In genomic region chr7:50658696-50659095, GRCh38 we compare ENCODE assay signal across 25 cellular contexts.
DNase-seq lines count a peak whose midpoint lies in the region; ATAC-seq and TF ChIP-seq lines count a peak whose summit lies in the region.
"Had no signal": no experiment of that assay in that cellular context is flagged by ENCODE, and none has a peak within 500 bp of the region (broad histone marks: within the 10 kb centered on the region; RNA-seq: fewer than 3 reads in every experiment).

No MANE protein-coding gene starts in this region.

- H3K36me3 ChIP-seq in right atrium auricular region: peaks cover 3% of the 10 kb centered on the region
- H3K36me3 ChIP-seq in heart right ventricle: peaks cover 0 to 37% (median 0%) of the 10 kb centered on the region in 9 donors
- H3K36me3 ChIP-seq in esophagus muscularis mucosa: peaks cover 0 to 23% (median 12%) of the 10 kb centered on the region in 4 donors
- peaks cover 9 to 13% of the 10 kb centered on the region in 2 experiments for H3K36me3 ChIP-seq in trophoblast cell (ENCODE audit: control insufficient read depth in 1 of 2, insufficient read depth in 2 of 2, low read length in 2 of 2)
- H3K36me3 ChIP-seq in vagina: peaks cover 0 to 5% of the 10 kb centered on the region in 2 donors
- H3K36me3 ChIP-seq: BE2C, colonic mucosa had no signal

- H4K91ac ChIP-seq in trophoblast cell (ENCODE audit: low read depth, low read length): no peak overlapping the region

- no peaks in the 10 kb centered on the region for H3K79me2 ChIP-seq in trophoblast cell (ENCODE audit: control insufficient read depth, insufficient read depth, low read length, poor library complexity)

- peaks cover 42% of the 10 kb centered on the region for H3K4me1 Mint-ChIP-seq in activated CD4-positive, alpha-beta T cell treated with anti-CD3 and anti-CD28 coated beads for 36 hours
- peaks cover 45% of the 10 kb centered on the region for H3K4me1 Mint-ChIP-seq in stimulated activated effector memory CD8-positive, alpha-beta T cell treated with anti-CD3 and anti-CD28 coated beads, Interleukin-12 subunit alpha, Interleukin-12 subunit beta, amount 100 ng/mL, for 72 hours

- no peak overlapping the region for H2BK5ac ChIP-seq in trophoblast cell (ENCODE audit: low read depth, low read length, poor library complexity)

- H3K27ac ChIP-seq in right atrium auricular region (peak overlapping the region; percentile 86 to 91), heart right ventricle (peak overlapping the region in 2 of 10 donors; percentile 74 to 84), esophagus muscularis mucosa (replicated peaks in 1 of 4) (peak overlapping the region; percentile 80 to 86 (median 82)), trophoblast cell (ENCODE audit: low read depth, low read length) (no peak overlapping the region), vagina (peak overlapping the region; percentile 64)
- H3K27ac ChIP-seq: PC-9 had no signal

- TF ChIP-seq CTCF in right atrium auricular region (IDR thresholded peaks at IDR 0.05): no peak
- TF ChIP-seq CTCF in heart right ventricle (IDR thresholded peaks at IDR 0.05): no peak
- no peak for TF ChIP-seq CTCF in esophagus muscularis mucosa (IDR thresholded peaks at IDR 0.05)
- TF ChIP-seq CTCF in vagina (IDR thresholded peaks at IDR 0.05): no peak

- no peak overlapping the region for H3K27ac Mint-ChIP-seq in activated CD4-positive, alpha-beta T cell treated with anti-CD3 and anti-CD28 coated beads for 36 hours
- no peak overlapping the region for H3K27ac Mint-ChIP-seq in stimulated activated effector memory CD8-positive, alpha-beta T cell treated with anti-CD3 and anti-CD28 coated beads, Interleukin-12 subunit alpha, Interleukin-12 subunit beta, amount 100 ng/mL, for 72 hours
- H3K27ac Mint-ChIP-seq: activated CD8-positive, alpha-beta T cell treated with anti-CD3 and anti-CD28 coated beads for 36 hours; nephron progenitor cell; stimulated activated naive CD8-positive, alpha-beta T cell treated with anti-CD3 and anti-CD28 coated beads, Interleukin-15, Interleukin-2, amounts not matched to agents 100 ng/mL and 50 ng/mL, for 24 hours had no signal

- H3K14ac ChIP-seq in trophoblast cell (ENCODE audit: low read length): no peak overlapping the region

- no peak overlapping the region for H3K23ac ChIP-seq in trophoblast cell (ENCODE audit: low read length)

- POLR2A ChIA-PET in activated CD4-positive, alpha-beta T cell treated with anti-CD3 and anti-CD28 coated beads for 36 hours (lab: Charles Lee): no interaction called here

- no peaks in the 10 kb centered on the region for H3K27me3 Mint-ChIP-seq in activated CD4-positive, alpha-beta T cell treated with anti-CD3 and anti-CD28 coated beads for 36 hours
- H3K27me3 Mint-ChIP-seq: activated CD8-positive, alpha-beta T cell treated with anti-CD3 and anti-CD28 coated beads for 36 hours; activated naive CD8-positive, alpha-beta T cell; stimulated activated naive CD8-positive, alpha-beta T cell treated with anti-CD3 and anti-CD28 coated beads, Interleukin-15, Interleukin-2, amounts not matched to agents 100 ng/mL and 50 ng/mL, for 24 hours had no signal

- H2AFZ ChIP-seq in trophoblast cell (ENCODE audit: insufficient read depth, low read length, poor library complexity): no peak overlapping the region
- H2AFZ ChIP-seq: PC-9 had no signal

- H3K9me3 Mint-ChIP-seq in activated CD4-positive, alpha-beta T cell treated with anti-CD3 and anti-CD28 coated beads for 36 hours (ENCODE audit: low read depth): no peaks in the 10 kb centered on the region
- H3K9me3 Mint-ChIP-seq in stimulated activated effector memory CD8-positive, alpha-beta T cell treated with anti-CD3 and anti-CD28 coated beads, Interleukin-12 subunit alpha, Interleukin-12 subunit beta, amount 100 ng/mL, for 72 hours: no peaks in the 10 kb centered on the region
- H3K9me3 Mint-ChIP-seq: activated CD8-positive, alpha-beta T cell treated with anti-CD3 and anti-CD28 coated beads for 36 hours; nephron progenitor cell; stimulated activated naive CD8-positive, alpha-beta T cell treated with anti-CD3 and anti-CD28 coated beads, Interleukin-15, Interleukin-2, amounts not matched to agents 100 ng/mL and 50 ng/mL, for 24 hours had no signal

- H2AK5ac ChIP-seq in trophoblast cell (ENCODE audit: low read length): no peak overlapping the region

- H3K4me3 Mint-ChIP-seq in activated CD4-positive, alpha-beta T cell treated with anti-CD3 and anti-CD28 coated beads for 36 hours: no peak overlapping the region
- H3K4me3 Mint-ChIP-seq in stimulated activated effector memory CD8-positive, alpha-beta T cell treated with anti-CD3 and anti-CD28 coated beads, Interleukin-12 subunit alpha, Interleukin-12 subunit beta, amount 100 ng/mL, for 72 hours: no peak overlapping the region
- H3K4me3 Mint-ChIP-seq: activated CD8-positive, alpha-beta T cell treated with anti-CD3 and anti-CD28 coated beads for 36 hours; activated naive CD8-positive, alpha-beta T cell; nephron progenitor cell; stimulated activated naive CD8-positive, alpha-beta T cell treated with anti-CD3 and anti-CD28 coated beads, Interleukin-15, Interleukin-2, amounts not matched to agents 100 ng/mL and 50 ng/mL, for 24 hours had no signal

- no peaks in the 10 kb centered on the region for H3K9me3 ChIP-seq in right atrium auricular region
- H3K9me3 ChIP-seq in heart right ventricle: no peaks in the 10 kb centered on the region
- H3K9me3 ChIP-seq in esophagus muscularis mucosa: no peaks in the 10 kb centered on the region
- no peaks in the 10 kb centered on the region for H3K9me3 ChIP-seq in trophoblast cell (ENCODE audit: insufficient read depth, low read depth, low read length)
- H3K9me3 ChIP-seq in vagina: no peaks in the 10 kb centered on the region
- H3K9me3 ChIP-seq: BE2C, colonic mucosa had no signal

- no peak for ATAC-seq in heart right ventricle
- no peak for ATAC-seq in activated CD4-positive, alpha-beta T cell treated with anti-CD3 and anti-CD28 coated beads for 36 hours
- no peak for ATAC-seq in stimulated activated effector memory CD8-positive, alpha-beta T cell treated with anti-CD3 and anti-CD28 coated beads, Interleukin-12 subunit alpha, Interleukin-12 subunit beta, amount 100 ng/mL, for 72 hours
- ATAC-seq: activated CD4-positive, CD25-positive, alpha-beta regulatory T cell treated with anti-CD3 and anti-CD28 coated beads, Interleukin-2, amount 50 U/mL, for 24 hours; activated CD8-positive, alpha-beta T cell treated with anti-CD3 and anti-CD28 coated beads for 36 hours; SK-N-SH treated with all-trans-retinoic acid at 6 μM for 48 hours; T-helper 17 cell had no signal

- H3K4ac ChIP-seq in trophoblast cell (ENCODE audit: low read depth, low read length): no peak overlapping the region

- H3K36me3 Mint-ChIP-seq in activated CD4-positive, alpha-beta T cell treated with anti-CD3 and anti-CD28 coated beads for 36 hours (ENCODE audit: low read depth): no peaks in the 10 kb centered on the region
- H3K36me3 Mint-ChIP-seq in stimulated activated effector memory CD8-positive, alpha-beta T cell treated with anti-CD3 and anti-CD28 coated beads, Interleukin-12 subunit alpha, Interleukin-12 subunit beta, amount 100 ng/mL, for 72 hours: peaks cover 5% of the 10 kb centered on the region
- H3K36me3 Mint-ChIP-seq: activated naive CD8-positive, alpha-beta T cell had no signal

- 86 to 95% methylated on average over 11 of the region's 11 CpGs for WGBS in heart right ventricle, 2 donors
- WGBS in esophagus muscularis mucosa: 95% methylated on average over 11 of the region's 11 CpGs
- no CpG with 5 or more reads among the region's 11 CpGs for WGBS in trophoblast cell (ENCODE audit: extremely low coverage, insufficient coverage, insufficient read length)

- no peaks in the 10 kb centered on the region for H3K27me3 ChIP-seq in right atrium auricular region
- no peaks in the 10 kb centered on the region for H3K27me3 ChIP-seq in heart right ventricle
- H3K27me3 ChIP-seq in esophagus muscularis mucosa: no peaks in the 10 kb centered on the region
- no peaks in the 10 kb centered on the region for H3K27me3 ChIP-seq in trophoblast cell (ENCODE audit: insufficient read depth, low read length)
- no peaks in the 10 kb centered on the region for H3K27me3 ChIP-seq in vagina
- H3K27me3 ChIP-seq: BE2C, colonic mucosa had no signal

- H4K8ac ChIP-seq in trophoblast cell (ENCODE audit: low read depth, low read length): no peak overlapping the region

- H2BK12ac ChIP-seq in trophoblast cell (ENCODE audit: low read length): no peak overlapping the region

- TF ChIP-seq POLR2A in esophagus muscularis mucosa (IDR thresholded peaks at IDR 0.05; ENCODE audit: low read depth) (no peak), vagina (IDR thresholded peaks at IDR 0.05) (no peak)

- no peak for TF ChIP-seq EP300 in esophagus muscularis mucosa (IDR thresholded peaks at IDR 0.05)

- intact Hi-C loops in heart right ventricle (cut with DNase I) (loop anchor here in 1 of 10 donors (10.0 kb wide), 1 partner anchor 136 kb away; no protein-coding TSS in a partner anchor), esophagus muscularis mucosa (cut with DNase I) (no loop called here), vagina (cut with DNase I) (loop anchor here (5.0 kb wide), 1 partner anchor 156 kb away; no protein-coding TSS in a partner anchor)
- intact Hi-C loops in activated CD4-positive, alpha-beta T cell treated with anti-CD3 and anti-CD28 coated beads for 36 hours (cut with DNase I, micrococcal nuclease): no loop called here

- no peak overlapping the region for H4K12ac ChIP-seq in trophoblast cell (ENCODE audit: low read depth, low read length)

- peak; percentile 48 for DNase-seq in right atrium auricular region (ENCODE audit: low spot score)
- DNase-seq in heart right ventricle: no peak
- DNase-seq in esophagus muscularis mucosa (ENCODE audit: extremely low spot score): no peak
- DNase-seq in trophoblast cell: peak; percentile 58 to 75
- DNase-seq in vagina (ENCODE audit: extremely low spot score in 2 of 2): peak; percentile 67 to 79
- DNase-seq in activated CD4-positive, alpha-beta T cell treated with anti-CD3 and anti-CD28 coated beads for 36 hours: no peak
- DNase-seq in kidney tubule cell (ENCODE audit: low spot score): no peak
- DNase-seq in stimulated activated effector memory CD8-positive, alpha-beta T cell treated with anti-CD3 and anti-CD28 coated beads, Interleukin-12 subunit alpha, Interleukin-12 subunit beta, amount 100 ng/mL, for 72 hours (ENCODE audit: low spot score in 2 of 2): no peak
- DNase-seq: activated CD8-positive, alpha-beta T cell treated with anti-CD3 and anti-CD28 coated beads for 36 hours; BE2C; colonic mucosa; effector CD8-positive, alpha-beta T cell; mesenchymal stem cell; MV-4-11; NCI-H1436; NCI-H2081 treated with DMSO at 0.1 percent for 48 hours; NCI-H226; nephron progenitor cell; PC-9; retina; T-helper 17 cell had no signal

- H3K18ac ChIP-seq in trophoblast cell (ENCODE audit: low read length): no peak overlapping the region

- H3K4me2 ChIP-seq in trophoblast cell (ENCODE audit: low read length): no peak overlapping the region
- H3K4me2 ChIP-seq: PC-9 had no signal

- H3K4me3 ChIP-seq in right atrium auricular region: no peak overlapping the region
- H3K4me3 ChIP-seq in heart right ventricle: no peak overlapping the region
- no peak overlapping the region for H3K4me3 ChIP-seq in esophagus muscularis mucosa
- no peak overlapping the region for H3K4me3 ChIP-seq in trophoblast cell (ENCODE audit: low read depth, low read length)
- H3K4me3 ChIP-seq in vagina: no peak overlapping the region
- H3K4me3 ChIP-seq: colonic mucosa, PC-9 had no signal

- CTCF ChIA-PET in activated CD4-positive, alpha-beta T cell treated with anti-CD3 and anti-CD28 coated beads for 36 hours (lab: Charles Lee): no interaction called here

- no peak overlapping the region for H2BK120ac ChIP-seq in trophoblast cell (ENCODE audit: insufficient read depth, low read length, poor library complexity)

- no peaks in the 10 kb centered on the region for H3K79me1 ChIP-seq in trophoblast cell (ENCODE audit: low read length)

- no peak overlapping the region for H3K9ac ChIP-seq in trophoblast cell (ENCODE audit: low read length)

- H3K4me1 ChIP-seq in right atrium auricular region (peaks cover 0 to 90% of the 10 kb centered on the region in 2 donors), heart right ventricle (peaks cover 52 to 96% (median 87%) of the 10 kb centered on the region in 9 donors), esophagus muscularis mucosa (peaks cover 73 to 91% (median 86%) of the 10 kb centered on the region in 4 donors), trophoblast cell (ENCODE audit: control insufficient read depth in 1 of 2, insufficient read depth in 2 of 2, low read length in 2 of 2) (no peaks in the 10 kb centered on the region), vagina (peaks cover 82% of the 10 kb centered on the region)
- H3K4me1 ChIP-seq: BE2C had no signal

Comparison
In these comparisons a context has a peak if more than half of its experiments do, and no peak if none do; other contexts are left out.
1. DNase-seq: peak in right atrium auricular region (single experiment), trophoblast cell (2 of 2) and vagina (2 of 2); none in heart right ventricle (0 of 2), esophagus muscularis mucosa (single experiment), activated CD4-positive, alpha-beta T cell treated with anti-CD3 and anti-CD28 coated beads for 36 hours (single experiment), kidney tubule cell (single experiment) and stimulated activated effector memory CD8-positive, alpha-beta T cell treated with anti-CD3 and anti-CD28 coated beads, Interleukin-12 subunit alpha, Interleukin-12 subunit beta, amount 100 ng/mL, for 72 hours (0 of 2).